20 cellular contexts compared by ENCODE assay signal in the genomic region with DNA sequence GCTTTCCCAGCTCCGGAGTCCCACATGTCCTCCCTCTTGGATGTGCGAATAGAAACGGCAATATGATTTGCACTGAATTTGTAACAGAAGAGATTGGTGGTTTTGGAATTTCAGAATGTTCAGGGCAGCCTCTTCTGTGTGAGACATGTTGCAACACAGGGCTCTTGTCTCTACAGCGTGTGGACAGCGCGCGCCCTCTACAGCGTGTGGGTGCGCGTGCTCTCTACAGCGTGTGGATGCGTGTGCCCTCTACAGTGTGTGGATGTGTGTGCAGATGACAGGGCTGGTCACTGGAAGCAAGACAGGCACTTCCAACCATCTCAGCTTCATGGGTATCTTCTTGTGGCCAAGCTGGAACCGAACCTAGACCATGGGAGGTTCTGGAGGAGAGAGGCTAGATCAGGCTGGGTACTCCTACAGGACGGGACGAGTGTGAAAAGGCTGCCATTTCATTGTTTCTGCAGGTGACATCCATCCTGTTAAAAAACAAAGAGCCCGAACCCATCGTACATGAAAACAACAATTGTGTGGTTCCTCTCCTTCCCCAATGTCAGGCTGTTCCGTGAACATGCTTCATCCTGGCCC.
DNase-seq lines count a peak whose midpoint lies in the region; TF ChIP-seq lines count a peak whose summit lies in the region.
"Had no signal": no experiment of that assay in that cellular context is flagged by ENCODE, and none has a peak within 500 bp of the region (broad histone marks: within the 10 kb centered on the region; RNA-seq: fewer than 3 reads in every experiment).

No MANE protein-coding gene starts in this region.

- peak; percentile 19; the same call in 1 of the 2 replicates for TF ChIP-seq CTCF in BE2C (IDR thresholded peaks at IDR 0.05; ENCODE audit: low read depth, low read length)
- peak; percentile 51 for TF ChIP-seq CTCF in WERI-Rb-1 (IDR thresholded peaks at IDR 0.05; ENCODE audit: low read depth, low read length)
- TF ChIP-seq CTCF in sigmoid colon (IDR thresholded peaks at IDR 0.05): no peak

- H3K4me1 ChIP-seq in BE2C (no peaks in the 10 kb centered on the region), sigmoid colon (no peaks in the 10 kb centered on the region)
- H3K4me1 ChIP-seq: HAP-1, upper lobe of left lung had no signal

- H3K4me3 ChIP-seq in BE2C (ENCODE audit: low read depth, low read length) (no peak overlapping the region), WERI-Rb-1 (ENCODE audit: low read depth, low read length) (no peak overlapping the region), sigmoid colon (no peak overlapping the region)
- H3K4me3 ChIP-seq: cardiac muscle cell, HAP-1, hepatocyte, upper lobe of left lung had no signal

- H3K36me3 ChIP-seq in BE2C (no peaks in the 10 kb centered on the region), WERI-Rb-1 (no peaks in the 10 kb centered on the region), sigmoid colon (no peaks in the 10 kb centered on the region)
- H3K36me3 ChIP-seq: cardiac muscle cell, HAP-1, neutrophil, upper lobe of left lung had no signal

- intact Hi-C loops in sigmoid colon (cut with DNase I): no loop called here

- 81 to 92% methylated on average over 18 of the region's 18 CpGs for WGBS in sigmoid colon, 2 donors

- H3K27ac ChIP-seq in WERI-Rb-1 (no peak overlapping the region), sigmoid colon (no peak overlapping the region)
- H3K27ac ChIP-seq: cardiac muscle cell, hepatocyte, neutrophil, upper lobe of left lung had no signal

- no peak for DNase-seq in BE2C
- DNase-seq in H4 (ENCODE audit: low spot score): peak; percentile 5
- DNase-seq in WERI-Rb-1: no peak
- DNase-seq in sigmoid colon: peak; percentile 18
- no peak for DNase-seq in stimulated activated CD4-positive, alpha-beta T cell treated with anti-CD3 and anti-CD28 coated beads, Interleukin-2, amount 100 ng/mL, for 24 hours
- DNase-seq in D341Med (ENCODE audit: low spot score): no peak
- DNase-seq in NOMO-1 treated with DMSO at 0.1 percent for 48 hours (lab: John Stamatoyannopoulos, UW; ENCODE audit: unreplicated experiment): no peak
- DNase-seq: activated CD4-positive, alpha-beta T cell treated with anti-CD3 and anti-CD28 coated beads, Interleukin-2, amount 50 U/mL, for 4 hours; amygdala; dermis blood vessel endothelial cell; DMS53; foreskin melanocyte; NCI-H1417 treated with DMSO at 0.1 percent for 48 hours; NCI-H526; Right ventricle myocardium superior had no signal

- H3K27me3 ChIP-seq in BE2C: peaks cover 49% of the 10 kb centered on the region
- peaks cover 98% of the 10 kb centered on the region for H3K27me3 ChIP-seq in WERI-Rb-1 (ENCODE audit: insufficient read depth, low read depth, severe bottlenecking)
- no peaks in the 10 kb centered on the region for H3K27me3 ChIP-seq in sigmoid colon
- H3K27me3 ChIP-seq: cardiac muscle cell, hepatocyte, neutrophil, upper lobe of left lung had no signal

- TF ChIP-seq EP300 in sigmoid colon (IDR thresholded peaks at IDR 0.05): no peak

- H3K9me3 ChIP-seq in BE2C: no peaks in the 10 kb centered on the region
- peaks cover 23% of the 10 kb centered on the region for H3K9me3 ChIP-seq in WERI-Rb-1 (ENCODE audit: severe bottlenecking)
- no peaks in the 10 kb centered on the region for H3K9me3 ChIP-seq in sigmoid colon
- H3K9me3 ChIP-seq: HAP-1, neutrophil, upper lobe of left lung had no signal

- TF ChIP-seq POLR2A in sigmoid colon (IDR thresholded peaks at IDR 0.05): no peak

Comparison
In these comparisons a context has a peak if more than half of its experiments do, and no peak if none do; other contexts are left out.
1. DNase-seq: peak in H4 (single experiment) and sigmoid colon (single experiment); none in BE2C (single experiment), WERI-Rb-1 (single experiment), stimulated activated CD4-positive, alpha-beta T cell treated with anti-CD3 and anti-CD28 coated beads, Interleukin-2, amount 100 ng/mL, for 24 hours (0 of 2), D341Med (single experiment) and NOMO-1 treated with DMSO at 0.1 percent for 48 hours (single experiment).
2. CTCF ChIP-seq: peak in BE2C (single experiment) and WERI-Rb-1 (single experiment); none in sigmoid colon (0 of 4).